Comparison of ENCODE assay signal across 1 cellular context in genomic region chr17:59093145-59093701, GRCh38.
TF ChIP-seq lines count a peak whose summit lies in the region.

No MANE protein-coding gene starts in this region.

TF ChIP-seq in K562, 482 proteins besides CTCF, POLR2A, EP300 and RAD21 (continued from another document):
- TF ChIP-seq NELFE (IDR thresholded peaks at IDR 0.05; ENCODE audit: insufficient read depth, insufficient read length) = no peak
- no peak for TF ChIP-seq FOXP4 (CRISPR knock-in tag; IDR thresholded peaks at IDR 0.05; ENCODE audit: borderline replicate concordance)
- peak in 1 of 2 experiments; percentile 36; a peak in 1 of 4 replicates for TF ChIP-seq BCLAF1 (IDR thresholded peaks at IDR 0.05; ENCODE audit: borderline replicate concordance in 1 of 2, control insufficient read depth in 1 of 2, low read depth in 2 of 2, low read length in 1 of 2)
- TF ChIP-seq ESRRA (IDR thresholded peaks at IDR 0.05; ENCODE audit: borderline replicate concordance, low read depth) = no peak
- TF ChIP-seq SMAD2 (IDR thresholded peaks at IDR 0.05; ENCODE audit: low read depth, low read length) = no peak
- no peak for TF ChIP-seq ERF (CRISPR knock-in tag; IDR thresholded peaks at IDR 0.05)
- TF ChIP-seq CEBPB (tag; IDR thresholded peaks at IDR 0.05) = no peak
- no peak for TF ChIP-seq RERE (CRISPR knock-in tag; IDR thresholded peaks at IDR 0.05; ENCODE audit: borderline replicate concordance)
TF ChIP-seq in K562: peak in this region for 2.
